Comparison of ENCODE assay signal across 1 cellular context in the genomic region with DNA sequence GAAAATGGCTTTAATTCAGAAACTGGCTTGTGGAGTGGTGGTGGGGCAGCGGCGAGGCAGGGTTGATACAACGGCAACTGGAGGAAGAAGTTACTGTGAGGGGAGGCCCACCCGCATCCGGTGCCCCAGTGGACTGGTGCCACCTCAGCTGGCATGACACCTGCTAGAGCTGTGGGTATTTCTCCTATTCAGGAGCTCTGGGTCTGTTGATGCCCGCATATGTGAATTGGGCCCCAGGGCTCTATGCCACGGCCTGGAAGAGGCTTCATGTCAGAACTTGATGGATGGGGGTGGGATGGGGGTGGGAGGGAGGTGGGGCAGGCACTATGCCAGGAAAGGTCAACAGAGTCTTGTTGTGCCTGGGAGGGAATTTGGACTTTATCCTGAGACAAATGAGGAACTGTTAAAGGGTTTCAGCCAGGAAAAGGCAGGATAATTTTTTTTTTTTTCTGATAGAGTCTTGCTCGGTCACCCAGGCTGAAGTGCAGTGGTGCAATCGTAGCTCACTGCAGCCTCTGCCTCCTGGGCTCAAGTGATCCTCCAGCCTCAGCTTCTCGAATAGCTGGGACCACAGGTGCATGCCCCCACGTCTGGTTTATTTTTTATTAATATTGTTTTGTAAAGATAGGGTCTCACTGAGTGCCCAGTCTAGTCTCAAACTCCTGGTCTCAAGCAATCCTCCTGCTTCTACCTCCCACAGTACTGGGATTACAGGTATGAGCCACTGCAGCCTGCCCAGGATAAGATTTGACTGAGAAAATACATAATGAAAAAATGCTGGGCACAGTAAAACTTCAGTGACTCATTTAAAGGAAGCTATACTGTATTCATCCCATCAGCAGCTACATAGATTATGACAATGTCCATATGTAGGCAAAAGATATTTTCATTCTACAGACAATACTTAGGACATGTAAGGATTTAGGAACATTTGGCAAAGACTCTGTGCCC.
TF ChIP-seq lines count a peak whose summit lies in the region.

No MANE protein-coding gene starts in this region.

TF ChIP-seq in HepG2, 621 proteins besides CTCF, POLR2A, EP300 and RAD21 (continued from another document and continues in another):
- TF ChIP-seq BRD4 (CRISPR knock-in tag; IDR thresholded peaks at IDR 0.05), result 0 out of 2 replicates have a peak, but pooled peaks have one; percentile 35
- peak; percentile 42; the same call in 1 of the 2 replicates for TF ChIP-seq PHF20 (CRISPR knock-in tag; IDR thresholded peaks at IDR 0.05)
- TF ChIP-seq SIN3B (IDR thresholded peaks at IDR 0.05; ENCODE audit: low read length), result no peak
- TF ChIP-seq, protein P1, sequence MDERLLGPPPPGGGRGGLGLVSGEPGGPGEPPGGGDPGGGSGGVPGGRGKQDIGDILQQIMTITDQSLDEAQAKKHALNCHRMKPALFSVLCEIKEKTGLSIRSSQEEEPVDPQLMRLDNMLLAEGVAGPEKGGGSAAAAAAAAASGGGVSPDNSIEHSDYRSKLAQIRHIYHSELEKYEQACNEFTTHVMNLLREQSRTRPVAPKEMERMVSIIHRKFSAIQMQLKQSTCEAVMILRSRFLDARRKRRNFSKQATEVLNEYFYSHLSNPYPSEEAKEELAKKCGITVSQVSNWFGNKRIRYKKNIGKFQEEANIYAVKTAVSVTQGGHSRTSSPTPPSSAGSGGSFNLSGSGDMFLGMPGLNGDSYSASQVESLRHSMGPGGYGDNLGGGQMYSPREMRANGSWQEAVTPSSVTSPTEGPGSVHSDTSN (CRISPR knock-in tag; IDR thresholded peaks at IDR 0.05), result no peak; the same call in 1 of the 2 replicates
- no peak for TF ChIP-seq MTF1 (CRISPR knock-in tag; IDR thresholded peaks at IDR 0.05)
- peak; percentile 72; the same call in 1 of the 2 replicates for TF ChIP-seq SOX5 (CRISPR knock-in tag; IDR thresholded peaks at IDR 0.05; ENCODE audit: borderline replicate concordance)
- TF ChIP-seq SUZ12 (IDR thresholded peaks at IDR 0.05; ENCODE audit: low read depth, low read length), result no peak
- no peak for TF ChIP-seq ARID2 (CRISPR knock-in tag; IDR thresholded peaks at IDR 0.05; ENCODE audit: borderline replicate concordance)
- TF ChIP-seq GFI1 (CRISPR knock-in tag; IDR thresholded peaks at IDR 0.05; ENCODE audit: borderline replicate concordance), result no peak
- no peak for TF ChIP-seq MXI1 (IDR thresholded peaks at IDR 0.05; ENCODE audit: borderline replicate concordance, low read depth, low read length)
- no peak for TF ChIP-seq DNMT3B (CRISPR knock-in tag; conservative IDR thresholded peaks at IDR 0.05)
- peak; percentile 48; the same call in 1 of the 2 replicates for TF ChIP-seq MIER3 (CRISPR knock-in tag; IDR thresholded peaks at IDR 0.05; ENCODE audit: borderline replicate concordance)
- TF ChIP-seq, protein P2, sequence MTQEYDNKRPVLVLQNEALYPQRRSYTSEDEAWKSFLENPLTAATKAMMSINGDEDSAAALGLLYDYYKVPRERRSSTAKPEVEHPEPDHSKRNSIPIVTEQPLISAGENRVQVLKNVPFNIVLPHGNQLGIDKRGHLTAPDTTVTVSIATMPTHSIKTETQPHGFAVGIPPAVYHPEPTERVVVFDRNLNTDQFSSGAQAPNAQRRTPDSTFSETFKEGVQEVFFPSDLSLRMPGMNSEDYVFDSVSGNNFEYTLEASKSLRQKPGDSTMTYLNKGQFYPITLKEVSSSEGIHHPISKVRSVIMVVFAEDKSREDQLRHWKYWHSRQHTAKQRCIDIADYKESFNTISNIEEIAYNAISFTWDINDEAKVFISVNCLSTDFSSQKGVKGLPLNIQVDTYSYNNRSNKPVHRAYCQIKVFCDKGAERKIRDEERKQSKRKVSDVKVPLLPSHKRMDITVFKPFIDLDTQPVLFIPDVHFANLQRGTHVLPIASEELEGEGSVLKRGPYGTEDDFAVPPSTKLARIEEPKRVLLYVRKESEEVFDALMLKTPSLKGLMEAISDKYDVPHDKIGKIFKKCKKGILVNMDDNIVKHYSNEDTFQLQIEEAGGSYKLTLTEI (CRISPR knock-in tag; conservative IDR thresholded peaks at IDR 0.05), result no peak
- TF ChIP-seq ZNF615 (CRISPR knock-in tag; IDR thresholded peaks at IDR 0.05; ENCODE audit: borderline replicate concordance), result no peak
- TF ChIP-seq, protein P3, sequence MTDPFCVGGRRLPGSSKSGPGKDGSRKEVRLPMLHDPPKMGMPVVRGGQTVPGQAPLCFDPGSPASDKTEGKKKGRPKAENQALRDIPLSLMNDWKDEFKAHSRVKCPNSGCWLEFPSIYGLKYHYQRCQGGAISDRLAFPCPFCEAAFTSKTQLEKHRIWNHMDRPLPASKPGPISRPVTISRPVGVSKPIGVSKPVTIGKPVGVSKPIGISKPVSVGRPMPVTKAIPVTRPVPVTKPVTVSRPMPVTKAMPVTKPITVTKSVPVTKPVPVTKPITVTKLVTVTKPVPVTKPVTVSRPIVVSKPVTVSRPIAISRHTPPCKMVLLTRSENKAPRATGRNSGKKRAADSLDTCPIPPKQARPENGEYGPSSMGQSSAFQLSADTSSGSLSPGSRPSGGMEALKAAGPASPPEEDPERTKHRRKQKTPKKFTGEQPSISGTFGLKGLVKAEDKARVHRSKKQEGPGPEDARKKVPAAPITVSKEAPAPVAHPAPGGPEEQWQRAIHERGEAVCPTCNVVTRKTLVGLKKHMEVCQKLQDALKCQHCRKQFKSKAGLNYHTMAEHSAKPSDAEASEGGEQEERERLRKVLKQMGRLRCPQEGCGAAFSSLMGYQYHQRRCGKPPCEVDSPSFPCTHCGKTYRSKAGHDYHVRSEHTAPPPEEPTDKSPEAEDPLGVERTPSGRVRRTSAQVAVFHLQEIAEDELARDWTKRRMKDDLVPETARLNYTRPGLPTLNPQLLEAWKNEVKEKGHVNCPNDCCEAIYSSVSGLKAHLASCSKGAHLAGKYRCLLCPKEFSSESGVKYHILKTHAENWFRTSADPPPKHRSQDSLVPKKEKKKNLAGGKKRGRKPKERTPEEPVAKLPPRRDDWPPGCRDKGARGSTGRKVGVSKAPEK (CRISPR knock-in tag; IDR thresholded peaks at IDR 0.05; ENCODE audit: borderline replicate concordance), result no peak
- TF ChIP-seq, protein P4, sequence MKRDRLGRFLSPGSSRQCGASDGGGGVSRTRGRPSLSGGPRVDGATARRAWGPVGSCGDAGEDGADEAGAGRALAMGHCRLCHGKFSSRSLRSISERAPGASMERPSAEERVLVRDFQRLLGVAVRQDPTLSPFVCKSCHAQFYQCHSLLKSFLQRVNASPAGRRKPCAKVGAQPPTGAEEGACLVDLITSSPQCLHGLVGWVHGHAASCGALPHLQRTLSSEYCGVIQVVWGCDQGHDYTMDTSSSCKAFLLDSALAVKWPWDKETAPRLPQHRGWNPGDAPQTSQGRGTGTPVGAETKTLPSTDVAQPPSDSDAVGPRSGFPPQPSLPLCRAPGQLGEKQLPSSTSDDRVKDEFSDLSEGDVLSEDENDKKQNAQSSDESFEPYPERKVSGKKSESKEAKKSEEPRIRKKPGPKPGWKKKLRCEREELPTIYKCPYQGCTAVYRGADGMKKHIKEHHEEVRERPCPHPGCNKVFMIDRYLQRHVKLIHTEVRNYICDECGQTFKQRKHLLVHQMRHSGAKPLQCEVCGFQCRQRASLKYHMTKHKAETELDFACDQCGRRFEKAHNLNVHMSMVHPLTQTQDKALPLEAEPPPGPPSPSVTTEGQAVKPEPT (CRISPR knock-in tag; IDR thresholded peaks at IDR 0.05; ENCODE audit: low read depth), result no peak
- no peak for TF ChIP-seq CENPX (CRISPR knock-in tag; IDR thresholded peaks at IDR 0.05)
- no peak for TF ChIP-seq ZNF224 (CRISPR knock-in tag; IDR thresholded peaks at IDR 0.05)
- TF ChIP-seq ETV6 (CRISPR knock-in tag; conservative IDR thresholded peaks at IDR 0.05), result no peak
- no peak for TF ChIP-seq ISX (CRISPR knock-in tag; conservative IDR thresholded peaks at IDR 0.05)
- TF ChIP-seq, protein P5, sequence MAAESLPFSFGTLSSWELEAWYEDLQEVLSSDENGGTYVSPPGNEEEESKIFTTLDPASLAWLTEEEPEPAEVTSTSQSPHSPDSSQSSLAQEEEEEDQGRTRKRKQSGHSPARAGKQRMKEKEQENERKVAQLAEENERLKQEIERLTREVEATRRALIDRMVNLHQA (CRISPR knock-in tag; IDR thresholded peaks at IDR 0.05), result no peak
- TF ChIP-seq ZNF33B (CRISPR knock-in tag; IDR thresholded peaks at IDR 0.05), result no peak
- TF ChIP-seq AGO2 (optimal IDR thresholded peaks at IDR 0.05; ENCODE audit: low read depth, low read length), result no peak
- no peak for TF ChIP-seq ZNF878 (CRISPR knock-in tag; IDR thresholded peaks at IDR 0.05)
- TF ChIP-seq, protein P6, sequence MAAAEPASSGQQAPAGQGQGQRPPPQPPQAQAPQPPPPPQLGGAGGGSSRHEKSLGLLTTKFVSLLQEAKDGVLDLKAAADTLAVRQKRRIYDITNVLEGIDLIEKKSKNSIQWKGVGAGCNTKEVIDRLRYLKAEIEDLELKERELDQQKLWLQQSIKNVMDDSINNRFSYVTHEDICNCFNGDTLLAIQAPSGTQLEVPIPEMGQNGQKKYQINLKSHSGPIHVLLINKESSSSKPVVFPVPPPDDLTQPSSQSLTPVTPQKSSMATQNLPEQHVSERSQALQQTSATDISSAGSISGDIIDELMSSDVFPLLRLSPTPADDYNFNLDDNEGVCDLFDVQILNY (CRISPR knock-in tag; conservative IDR thresholded peaks at IDR 0.05), result no peak
- TF ChIP-seq, protein P7, sequence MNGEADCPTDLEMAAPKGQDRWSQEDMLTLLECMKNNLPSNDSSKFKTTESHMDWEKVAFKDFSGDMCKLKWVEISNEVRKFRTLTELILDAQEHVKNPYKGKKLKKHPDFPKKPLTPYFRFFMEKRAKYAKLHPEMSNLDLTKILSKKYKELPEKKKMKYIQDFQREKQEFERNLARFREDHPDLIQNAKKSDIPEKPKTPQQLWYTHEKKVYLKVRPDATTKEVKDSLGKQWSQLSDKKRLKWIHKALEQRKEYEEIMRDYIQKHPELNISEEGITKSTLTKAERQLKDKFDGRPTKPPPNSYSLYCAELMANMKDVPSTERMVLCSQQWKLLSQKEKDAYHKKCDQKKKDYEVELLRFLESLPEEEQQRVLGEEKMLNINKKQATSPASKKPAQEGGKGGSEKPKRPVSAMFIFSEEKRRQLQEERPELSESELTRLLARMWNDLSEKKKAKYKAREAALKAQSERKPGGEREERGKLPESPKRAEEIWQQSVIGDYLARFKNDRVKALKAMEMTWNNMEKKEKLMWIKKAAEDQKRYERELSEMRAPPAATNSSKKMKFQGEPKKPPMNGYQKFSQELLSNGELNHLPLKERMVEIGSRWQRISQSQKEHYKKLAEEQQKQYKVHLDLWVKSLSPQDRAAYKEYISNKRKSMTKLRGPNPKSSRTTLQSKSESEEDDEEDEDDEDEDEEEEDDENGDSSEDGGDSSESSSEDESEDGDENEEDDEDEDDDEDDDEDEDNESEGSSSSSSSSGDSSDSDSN (CRISPR knock-in tag; IDR thresholded peaks at IDR 0.05), result no peak
- TF ChIP-seq TEAD3 (CRISPR knock-in tag; optimal IDR thresholded peaks at IDR 0.05; ENCODE audit: borderline replicate concordance), result no peak
- 0 out of 2 replicates have a peak, but pooled peaks have one; percentile 33 for TF ChIP-seq REPIN1 (CRISPR knock-in tag; IDR thresholded peaks at IDR 0.05; ENCODE audit: borderline replicate concordance, low read depth)
- TF ChIP-seq, protein P8, sequence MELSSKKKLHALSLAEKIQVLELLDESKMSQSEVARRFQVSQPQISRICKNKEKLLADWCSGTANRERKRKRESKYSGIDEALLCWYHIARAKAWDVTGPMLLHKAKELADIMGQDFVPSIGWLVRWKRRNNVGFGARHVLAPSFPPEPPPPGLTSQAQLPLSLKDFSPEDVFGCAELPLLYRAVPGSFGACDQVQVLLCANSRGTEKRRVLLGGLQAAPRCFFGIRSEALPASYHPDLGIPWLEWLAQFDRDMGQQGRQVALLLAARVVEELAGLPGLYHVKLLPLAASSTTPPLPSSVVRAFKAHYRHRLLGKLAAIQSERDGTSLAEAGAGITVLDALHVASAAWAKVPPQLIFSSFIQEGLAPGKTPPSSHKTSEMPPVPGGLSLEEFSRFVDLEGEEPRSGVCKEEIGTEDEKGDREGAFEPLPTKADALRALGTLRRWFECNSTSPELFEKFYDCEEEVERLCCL (CRISPR knock-in tag; IDR thresholded peaks at IDR 0.05; ENCODE audit: borderline replicate concordance), result no peak
- TF ChIP-seq, protein P9, sequence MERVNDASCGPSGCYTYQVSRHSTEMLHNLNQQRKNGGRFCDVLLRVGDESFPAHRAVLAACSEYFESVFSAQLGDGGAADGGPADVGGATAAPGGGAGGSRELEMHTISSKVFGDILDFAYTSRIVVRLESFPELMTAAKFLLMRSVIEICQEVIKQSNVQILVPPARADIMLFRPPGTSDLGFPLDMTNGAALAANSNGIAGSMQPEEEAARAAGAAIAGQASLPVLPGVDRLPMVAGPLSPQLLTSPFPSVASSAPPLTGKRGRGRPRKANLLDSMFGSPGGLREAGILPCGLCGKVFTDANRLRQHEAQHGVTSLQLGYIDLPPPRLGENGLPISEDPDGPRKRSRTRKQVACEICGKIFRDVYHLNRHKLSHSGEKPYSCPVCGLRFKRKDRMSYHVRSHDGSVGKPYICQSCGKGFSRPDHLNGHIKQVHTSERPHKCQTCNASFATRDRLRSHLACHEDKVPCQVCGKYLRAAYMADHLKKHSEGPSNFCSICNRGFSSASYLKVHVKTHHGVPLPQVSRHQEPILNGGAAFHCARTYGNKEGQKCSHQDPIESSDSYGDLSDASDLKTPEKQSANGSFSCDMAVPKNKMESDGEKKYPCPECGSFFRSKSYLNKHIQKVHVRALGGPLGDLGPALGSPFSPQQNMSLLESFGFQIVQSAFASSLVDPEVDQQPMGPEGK (CRISPR knock-in tag; IDR thresholded peaks at IDR 0.05), result peak; percentile 75
- no peak for TF ChIP-seq NFE2L2 (IDR thresholded peaks at IDR 0.05; ENCODE audit: low read length)
- TF ChIP-seq ZNF34 (CRISPR knock-in tag; IDR thresholded peaks at IDR 0.05; ENCODE audit: borderline replicate concordance), result no peak
- TF ChIP-seq ZNF644 (CRISPR knock-in tag; IDR thresholded peaks at IDR 0.05; ENCODE audit: low read depth), result no peak
- TF ChIP-seq ZFP1 (CRISPR knock-in tag; IDR thresholded peaks at IDR 0.05), result no peak
- no peak for TF ChIP-seq HNRNPH1 (optimal IDR thresholded peaks at IDR 0.05; ENCODE audit: low read depth, low read length)
- no peak for TF ChIP-seq ZNF121 (CRISPR knock-in tag; IDR thresholded peaks at IDR 0.05)
- TF ChIP-seq ZSCAN9 (CRISPR knock-in tag; IDR thresholded peaks at IDR 0.05; ENCODE audit: borderline replicate concordance), result peak; percentile 59; the same call in 1 of the 2 replicates
- TF ChIP-seq, protein P10, sequence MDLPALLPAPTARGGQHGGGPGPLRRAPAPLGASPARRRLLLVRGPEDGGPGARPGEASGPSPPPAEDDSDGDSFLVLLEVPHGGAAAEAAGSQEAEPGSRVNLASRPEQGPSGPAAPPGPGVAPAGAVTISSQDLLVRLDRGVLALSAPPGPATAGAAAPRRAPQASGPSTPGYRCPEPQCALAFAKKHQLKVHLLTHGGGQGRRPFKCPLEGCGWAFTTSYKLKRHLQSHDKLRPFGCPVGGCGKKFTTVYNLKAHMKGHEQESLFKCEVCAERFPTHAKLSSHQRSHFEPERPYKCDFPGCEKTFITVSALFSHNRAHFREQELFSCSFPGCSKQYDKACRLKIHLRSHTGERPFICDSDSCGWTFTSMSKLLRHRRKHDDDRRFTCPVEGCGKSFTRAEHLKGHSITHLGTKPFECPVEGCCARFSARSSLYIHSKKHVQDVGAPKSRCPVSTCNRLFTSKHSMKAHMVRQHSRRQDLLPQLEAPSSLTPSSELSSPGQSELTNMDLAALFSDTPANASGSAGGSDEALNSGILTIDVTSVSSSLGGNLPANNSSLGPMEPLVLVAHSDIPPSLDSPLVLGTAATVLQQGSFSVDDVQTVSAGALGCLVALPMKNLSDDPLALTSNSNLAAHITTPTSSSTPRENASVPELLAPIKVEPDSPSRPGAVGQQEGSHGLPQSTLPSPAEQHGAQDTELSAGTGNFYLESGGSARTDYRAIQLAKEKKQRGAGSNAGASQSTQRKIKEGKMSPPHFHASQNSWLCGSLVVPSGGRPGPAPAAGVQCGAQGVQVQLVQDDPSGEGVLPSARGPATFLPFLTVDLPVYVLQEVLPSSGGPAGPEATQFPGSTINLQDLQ (CRISPR knock-in tag; IDR thresholded peaks at IDR 0.05), result peak; percentile 49; the same call in 1 of the 2 replicates
- no peak for TF ChIP-seq MEF2D (CRISPR knock-in tag; IDR thresholded peaks at IDR 0.05)
- TF ChIP-seq ZNF567 (CRISPR knock-in tag; IDR thresholded peaks at IDR 0.05; ENCODE audit: borderline replicate concordance), result no peak
- no peak for TF ChIP-seq ZNF780A (CRISPR knock-in tag; IDR thresholded peaks at IDR 0.05)
